Comparison of ENCODE assay signal across 9 cellular contexts in genomic region chr1:6171546-6172124, GRCh38. TPM values are rescaled to one million over a fixed set of nuclear protein-coding genes. Genes with fewer than 3 reads are reported as not detected.
A peak's percentile ranks its signal among the peaks of the same experiment; 100 is the strongest.
DNase-seq lines count a peak whose midpoint lies in the region; ATAC-seq and TF ChIP-seq lines count a peak whose summit lies in the region.
"Had no signal": no experiment of that assay in that cellular context is flagged by ENCODE, and none has a peak within 500 bp of the region (broad histone marks: within the 10 kb centered on the region; RNA-seq: fewer than 3 reads in every experiment).

No MANE protein-coding gene starts in this region.

- H3K4me3 Mint-ChIP-seq in glutamatergic neuron (ENCODE audit: unreplicated experiment) (no peak overlapping the region), T-helper 17 cell (no peak overlapping the region)

- H3K4me3 ChIP-seq in A673 (ENCODE audit: low read depth, low read length, poor library complexity, severe bottlenecking), result no peak overlapping the region
- no peak overlapping the region for H3K4me3 ChIP-seq in SJCRH30

- H3K9me3 Mint-ChIP-seq in glutamatergic neuron (ENCODE audit: unreplicated experiment), result no peaks in the 10 kb centered on the region

- H3K27me3 ChIP-seq in A673 (replicated peaks; ENCODE audit: insufficient read depth, low read depth, low read length, poor library complexity) (peaks cover 28% of the 10 kb centered on the region), SJCRH30 (peaks cover 22% of the 10 kb centered on the region)

- CTCF ChIA-PET in A673 (lab: Charles Lee), result no interaction called here

- TF ChIP-seq CTCF in A673 (conservative IDR thresholded peaks at IDR 0.05; ENCODE audit: low read depth, low read length) (peak; percentile 35; the same call in 1 of the 2 replicates), GM13977 (IDR thresholded peaks at IDR 0.05; ENCODE audit: extremely low read depth, insufficient read depth, missing control alignments) (peak; percentile 11), glutamatergic neuron (IDR thresholded peaks at IDR 0.05; ENCODE audit: partially characterized antibody, unreplicated experiment) (no peak)

- ATAC-seq in T-helper 17 cell, result no peak

- intact Hi-C loops in A673 (cut with micrococcal nuclease; ENCODE audit: unreplicated experiment), result no loop called here

- no peak for DNase-seq in A673 (ENCODE audit: low spot score)
- no peak for DNase-seq in GM13977 (ENCODE audit: low spot score)
- peak; percentile 48 to 62 for DNase-seq in SJCRH30
- peak; percentile 69 for DNase-seq in glutamatergic neuron
- no peak for DNase-seq in midbrain (lab: John Stamatoyannopoulos, UW)
- DNase-seq in EL, result no peak
- no peak for DNase-seq in inferior parietal cortex (ENCODE audit: extremely low spot score)
- DNase-seq in T-helper 17 cell, result no peak
- DNase-seq: amniotic stem cell had no signal

- H3K27ac ChIP-seq in A673 (ENCODE audit: low read depth, low read length, poor library complexity, severe bottlenecking) (no peak overlapping the region), SJCRH30 (no peak overlapping the region)

- POLR2A ChIA-PET in A673 (lab: Charles Lee; ENCODE audit: low non-redundant PET), result no interaction called here

- H3K27ac Mint-ChIP-seq in glutamatergic neuron (ENCODE audit: unreplicated experiment) (no peak overlapping the region), T-helper 17 cell (no peak overlapping the region)

- H3K36me3 Mint-ChIP-seq in glutamatergic neuron (ENCODE audit: unreplicated experiment) (no peaks in the 10 kb centered on the region), T-helper 17 cell (ENCODE audit: low read depth) (no peaks in the 10 kb centered on the region)

- H3K4me1 ChIP-seq in A673 (ENCODE audit: insufficient read depth, low read length, poor library complexity, severe bottlenecking), result no peaks in the 10 kb centered on the region
- peaks cover 9% of the 10 kb centered on the region; the same call in 1 of the 2 replicates for H3K4me1 ChIP-seq in SJCRH30

- H3K4me1 Mint-ChIP-seq in glutamatergic neuron (ENCODE audit: low read depth, unreplicated experiment) (peaks cover 3% of the 10 kb centered on the region), T-helper 17 cell (no peaks in the 10 kb centered on the region)

- no TSS peak for BruUV-seq in A673 (replicated peaks; lab: Mats Ljungman, UMichigan)

- H3K27me3 Mint-ChIP-seq in glutamatergic neuron (ENCODE audit: unreplicated experiment) (peaks cover 4% of the 10 kb centered on the region), T-helper 17 cell (peaks cover 37% of the 10 kb centered on the region)

- H3K9me3 ChIP-seq in A673 (ENCODE audit: low read depth, low read length, poor library complexity, severe bottlenecking) (no peaks in the 10 kb centered on the region), SJCRH30 (replicated peaks) (no peaks in the 10 kb centered on the region), T-helper 17 cell (ENCODE audit: control insufficient read depth, low read length, poor library complexity, severe bottlenecking) (no peaks in the 10 kb centered on the region)

- in situ Hi-C loops in GM13977 (cut with MboI; ENCODE audit: low pct_unique_long_range_greater_than_20kb, low sequenced_read_pairs, unreplicated experiment), result no loop called here

- H3K36me3 ChIP-seq in A673 (ENCODE audit: insufficient read depth, low read length, poor library complexity, severe bottlenecking), result no peaks in the 10 kb centered on the region
- no peaks in the 10 kb centered on the region for H3K36me3 ChIP-seq in SJCRH30

RNA-seq across cellular contexts. Expression of gene CHD5, which starts 8.5 kb away (rescaled TPM):
- total RNA-seq in A673 (2021) (0.22 and 0.58 TPM in 2 replicates), glutamatergic neuron (ENCODE audit: unreplicated experiment) (0.96 TPM), T-helper 17 cell (under 1 TPM; 0.12 to 0.63 TPM)
- total RNA-seq in SJCRH30 (2014; rRNA removed; shearing (Covaris generic)), result 0.05 and 0.06 TPM in 2 replicates

RNA-seq across cellular contexts. Expression of gene RPL22, which starts 27.8 kb away (rescaled TPM):
- 436 and 494 TPM in 2 replicates for total RNA-seq in A673 (2021)
- 606 and 680 TPM in 2 replicates for total RNA-seq in SJCRH30 (2014; rRNA removed; shearing (Covaris generic))
- total RNA-seq in glutamatergic neuron (ENCODE audit: unreplicated experiment), result 275 TPM
- total RNA-seq in T-helper 17 cell, result 100 to 1,000 TPM; 510 to 543 TPM

RNA-seq across cellular contexts. Expression of gene RNF207, which starts 34.3 kb away (rescaled TPM):
- 6.4 and 12.5 TPM in 2 replicates for total RNA-seq in A673 (2021)
- not detected in 2 replicates for total RNA-seq in SJCRH30 (2014; rRNA removed; shearing (Covaris generic))
- total RNA-seq in glutamatergic neuron (ENCODE audit: unreplicated experiment), result 5.6 TPM
- total RNA-seq in T-helper 17 cell, result 10 to 100 TPM; 17.7 to 25.9 TPM

Comparison
In these comparisons a context has a peak if more than half of its experiments do, and no peak if none do; other contexts are left out.
1. DNase-seq: peak in SJCRH30 (2 of 2) and glutamatergic neuron (single experiment); none in A673 (single experiment), GM13977 (single experiment), midbrain (single experiment), EL (single experiment), inferior parietal cortex (single experiment) and T-helper 17 cell (0 of 3).